Comparison of ENCODE assay signal across 13 cellular contexts in the genomic region with DNA sequence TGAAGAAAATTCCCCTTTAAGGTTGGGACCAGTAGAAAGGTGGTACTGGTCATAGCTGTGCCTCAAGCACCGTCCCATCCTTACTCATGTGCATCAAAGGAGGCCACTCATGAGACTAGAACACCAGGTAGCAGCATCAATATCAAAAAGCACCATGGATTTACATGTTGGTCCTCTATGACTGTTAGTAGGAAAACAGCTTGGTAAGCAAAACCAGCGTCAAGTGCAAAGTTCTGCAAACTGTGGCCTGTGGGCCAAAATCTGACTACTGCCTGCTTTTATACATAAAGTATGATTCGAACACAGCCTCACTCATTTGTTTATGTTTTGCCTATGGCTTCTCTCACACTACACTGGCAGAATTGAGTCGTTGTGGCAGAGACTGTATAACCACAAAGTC.
"Had no signal": no experiment of that assay in that cellular context is flagged by ENCODE, and none has a peak within 500 bp of the region (broad histone marks: within the 10 kb centered on the region; RNA-seq: fewer than 3 reads in every experiment).

No MANE protein-coding gene starts in this region.

- H3K36me3 ChIP-seq: colonic mucosa, esophagus squamous epithelium, left ventricle myocardium inferior, ovary, thyroid gland, uterus, WERI-Rb-1 had no signal

- H3K4me1 ChIP-seq: colonic mucosa, esophagus squamous epithelium, left ventricle myocardium inferior, thyroid gland, uterus had no signal

- H3K27me3 ChIP-seq: colonic mucosa, esophagus squamous epithelium, ovary, thyroid gland, uterus had no signal

- ATAC-seq: stimulated activated naive B cell treated with anti-CD40 and anti-IgM and Interleukin-4, amounts not matched to agents 10 μg/mL and 1 μg/mL and 100 μg/mL, for 72 hours had no signal

- H3K4me3 Mint-ChIP-seq: activated CD4-positive, alpha-beta memory T cell treated with anti-CD3 and anti-CD28 coated beads, Interleukin-2, amount 10 ng/mL, durations not matched to agents 7 days and 5 days; activated naive CD4-positive, alpha-beta T cell treated with anti-CD3 and anti-CD28 coated beads, Interleukin-2, amount 10 ng/mL, durations not matched to agents 7 days and 5 days; activated T-cell treated with anti-CD3 and anti-CD28 coated beads, Interleukin-2, amount 50 U/mL, for 24 hours; memory B cell; stimulated activated naive B cell treated with anti-CD40 and anti-IgM and Interleukin-4, amounts not matched to agents 10 μg/mL and 1 μg/mL and 100 μg/mL, for 72 hours; T-helper 1 cell treated with Interleukin-12 subunit alpha and Interleukin-12 subunit beta and Interleukin-4 antibody, amounts not matched to agents 30 μg/mL and 1 μg/mL, for 36 hours had no signal

- H3K27ac ChIP-seq: colonic mucosa, esophagus squamous epithelium, left ventricle myocardium inferior, ovary, thyroid gland, uterus, WERI-Rb-1 had no signal

- H3K27ac Mint-ChIP-seq: activated CD4-positive, alpha-beta memory T cell treated with anti-CD3 and anti-CD28 coated beads, Interleukin-2, amount 10 ng/mL, durations not matched to agents 7 days and 5 days; activated naive CD4-positive, alpha-beta T cell treated with anti-CD3 and anti-CD28 coated beads, Interleukin-2, amount 10 ng/mL, durations not matched to agents 7 days and 5 days; activated T-cell treated with anti-CD3 and anti-CD28 coated beads, Interleukin-2, amount 50 U/mL, for 24 hours; memory B cell; stimulated activated naive B cell treated with anti-CD40 and anti-IgM and Interleukin-4, amounts not matched to agents 10 μg/mL and 1 μg/mL and 100 μg/mL, for 72 hours; T-helper 1 cell treated with Interleukin-12 subunit alpha and Interleukin-12 subunit beta and Interleukin-4 antibody, amounts not matched to agents 30 μg/mL and 1 μg/mL, for 36 hours had no signal

- H3K36me3 Mint-ChIP-seq: activated naive CD4-positive, alpha-beta T cell treated with anti-CD3 and anti-CD28 coated beads, Interleukin-2, amount 10 ng/mL, durations not matched to agents 7 days and 5 days; memory B cell; stimulated activated naive B cell treated with anti-CD40 and anti-IgM and Interleukin-4, amounts not matched to agents 10 μg/mL and 1 μg/mL and 100 μg/mL, for 72 hours had no signal

- H3K4me1 Mint-ChIP-seq: activated CD4-positive, alpha-beta memory T cell treated with anti-CD3 and anti-CD28 coated beads, Interleukin-2, amount 10 ng/mL, durations not matched to agents 7 days and 5 days; activated naive CD4-positive, alpha-beta T cell treated with anti-CD3 and anti-CD28 coated beads, Interleukin-2, amount 10 ng/mL, durations not matched to agents 7 days and 5 days; memory B cell; stimulated activated naive B cell treated with anti-CD40 and anti-IgM and Interleukin-4, amounts not matched to agents 10 μg/mL and 1 μg/mL and 100 μg/mL, for 72 hours had no signal

- H3K4me3 ChIP-seq: colonic mucosa, esophagus squamous epithelium, left ventricle myocardium inferior, ovary, thyroid gland, uterus had no signal

- H3K9me3 ChIP-seq: colonic mucosa, left ventricle myocardium inferior, ovary, thyroid gland, uterus had no signal

- H3K27me3 Mint-ChIP-seq: activated CD4-positive, alpha-beta memory T cell treated with anti-CD3 and anti-CD28 coated beads, Interleukin-2, amount 10 ng/mL, durations not matched to agents 7 days and 5 days; activated naive CD4-positive, alpha-beta T cell treated with anti-CD3 and anti-CD28 coated beads, Interleukin-2, amount 10 ng/mL, durations not matched to agents 7 days and 5 days; activated T-cell treated with anti-CD3 and anti-CD28 coated beads, Interleukin-2, amount 50 U/mL, for 24 hours; memory B cell; stimulated activated naive B cell treated with anti-CD40 and anti-IgM and Interleukin-4, amounts not matched to agents 10 μg/mL and 1 μg/mL and 100 μg/mL, for 72 hours had no signal

- DNase-seq: activated CD4-positive, alpha-beta memory T cell treated with anti-CD3 and anti-CD28 coated beads, Interleukin-2, amount 10 ng/mL, durations not matched to agents 7 days and 5 days; activated naive CD4-positive, alpha-beta T cell treated with anti-CD3 and anti-CD28 coated beads, Interleukin-2, amount 10 ng/mL, durations not matched to agents 7 days and 5 days; activated T-cell treated with anti-CD3 and anti-CD28 coated beads, Interleukin-2, amount 50 U/mL, for 24 hours; colonic mucosa; esophagus squamous epithelium; left ventricle myocardium inferior; ovary; stimulated activated naive B cell treated with anti-CD40 and anti-IgM and Interleukin-4, amounts not matched to agents 10 μg/mL and 1 μg/mL and 100 μg/mL, for 72 hours; thyroid gland had no signal
